In the genomic region with DNA sequence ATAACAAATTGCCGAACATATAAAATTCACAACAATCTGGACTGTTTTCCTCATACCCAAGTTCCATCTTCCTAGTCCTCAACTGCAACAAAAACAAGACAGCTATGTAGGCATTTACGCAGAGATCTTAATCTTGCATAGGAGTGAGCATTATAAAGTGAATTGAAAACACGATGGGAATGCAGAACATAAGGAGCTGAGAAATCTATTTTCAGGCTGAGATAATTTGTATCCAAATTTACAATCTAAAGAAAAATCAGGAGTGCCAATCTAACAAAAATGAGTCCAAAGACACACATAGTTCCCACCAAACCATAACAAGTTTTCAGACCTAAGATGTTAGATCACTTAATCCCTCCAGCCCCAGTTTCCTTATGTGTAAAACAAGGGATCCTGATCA, we compare ENCODE assay signal across 10 cellular contexts. TPM values are rescaled to one million over a fixed set of nuclear protein-coding genes. Genes with fewer than 3 reads are reported as not detected.
A peak's percentile ranks its signal among the peaks of the same experiment; 100 is the strongest.
DNase-seq lines count a peak whose midpoint lies in the region; ATAC-seq and TF ChIP-seq lines count a peak whose summit lies in the region.
"Had no signal": no experiment of that assay in that cellular context is flagged by ENCODE, and none has a peak within 500 bp of the region (broad histone marks: within the 10 kb centered on the region; RNA-seq: fewer than 3 reads in every experiment).

No MANE protein-coding gene starts in this region.

- in situ Hi-C loops in gastrocnemius medialis (cut with MboI; ENCODE audit: low sequenced_read_pairs in 4 of 4), result no loop called here

- TF ChIP-seq RAD21 in SK-N-SH (IDR thresholded peaks at IDR 0.05; ENCODE audit: low read length), result no peak

- no peaks in the 10 kb centered on the region for H3K9me3 ChIP-seq in SK-N-SH
- no peaks in the 10 kb centered on the region for H3K9me3 ChIP-seq in RWPE2 (ENCODE audit: severe bottlenecking)
- no peaks in the 10 kb centered on the region for H3K9me3 ChIP-seq in esophagus squamous epithelium
- no peaks in the 10 kb centered on the region for H3K9me3 ChIP-seq in gastrocnemius medialis

- H3K36me3 ChIP-seq in SK-N-SH (replicated peaks in 1 of 2; ENCODE audit: control insufficient read depth in 1 of 2, insufficient read depth in 2 of 2, low read length in 1 of 2), result peaks cover 0 to 2% of the 10 kb centered on the region in 2 experiments
- H3K36me3 ChIP-seq in RWPE2 (ENCODE audit: low read depth), result peaks cover 50% of the 10 kb centered on the region
- H3K36me3 ChIP-seq in esophagus squamous epithelium, result no peaks in the 10 kb centered on the region
- H3K36me3 ChIP-seq in gastrocnemius medialis, result no peaks in the 10 kb centered on the region

- TF ChIP-seq CTCF in SK-N-SH (IDR thresholded peaks at IDR 0.05) (no peak), RWPE2 (IDR thresholded peaks at IDR 0.05; ENCODE audit: poor library complexity, severe bottlenecking) (no peak), esophagus squamous epithelium (IDR thresholded peaks at IDR 0.05) (no peak), gastrocnemius medialis (IDR thresholded peaks at IDR 0.05 in 4 of 5, conservative IDR thresholded peaks at IDR 0.05 in 1 of 5) (no peak)

- CTCF ChIA-PET in SK-N-SH (lab: Yijun Ruan, JAX), result interaction anchor here (0.6 to 2.8 kb wide), 11 partner anchors 17 to 239 kb away, joined by 3 to 17 read pairs (median 3); a partner anchor contains a TSS

- no peaks in the 10 kb centered on the region; the same call in 1 of the 2 replicates for H4K20me1 ChIP-seq in SK-N-SH (ENCODE audit: insufficient read depth)

- peaks cover 18% of the 10 kb centered on the region in 2 experiments; a peak in 3 of 4 replicates for H3K4me1 ChIP-seq in SK-N-SH (ENCODE audit: control insufficient read depth in 1 of 2, insufficient read depth in 2 of 2, low read depth in 1 of 2, low read length in 1 of 2)
- peaks cover 25% of the 10 kb centered on the region for H3K4me1 ChIP-seq in RWPE2 (ENCODE audit: insufficient read depth, poor library complexity, severe bottlenecking)
- peaks cover 13 to 52% (median 29%) of the 10 kb centered on the region in 3 donors for H3K4me1 ChIP-seq in esophagus squamous epithelium
- H3K4me1 ChIP-seq in gastrocnemius medialis, result peaks cover 44 to 51% of the 10 kb centered on the region in 2 donors

- peaks cover 15% of the 10 kb centered on the region for H3F3A ChIP-seq in SK-N-SH (replicated peaks; ENCODE audit: insufficient read depth)

- no peaks in the 10 kb centered on the region for H3K9me2 ChIP-seq in SK-N-SH

- H3K9ac ChIP-seq in SK-N-SH, result peak overlapping the region; percentile 89; the same call in 1 of the 2 replicates

- POLR2A ChIA-PET in SK-N-SH (lab: Yijun Ruan, JAX), result interaction anchor here (1.1 kb wide), 1 partner anchor 118 kb away, joined by 3 read pairs; no protein-coding TSS in a partner anchor

- peak overlapping the region; percentile 66 to 91 for H3K4me3 ChIP-seq in SK-N-SH (ENCODE audit: low read depth in 2 of 2, low read length in 1 of 2)
- peak overlapping the region; percentile 62 for H3K4me3 ChIP-seq in RWPE2 (ENCODE audit: severe bottlenecking)
- peak overlapping the region in 3 of 4 donors; percentile 69 to 98 (median 81) for H3K4me3 ChIP-seq in esophagus squamous epithelium
- H3K4me3 ChIP-seq in gastrocnemius medialis, result peak overlapping the region in 2 of 4 donors; percentile 74 to 83

- intact Hi-C loops in esophagus squamous epithelium (cut with DNase I), result loop anchor here (10.0 kb wide), 1 partner anchor 69 kb away; no protein-coding TSS in a partner anchor
- intact Hi-C loops in gastrocnemius medialis (cut with DNase I; ENCODE audit: low total_unique reads), result loop anchor here (2.0 to 10.0 kb wide), 3 partner anchors 121 to 1801 kb away; a partner anchor contains a TSS

- H3K27me3 ChIP-seq in SK-N-SH (ENCODE audit: insufficient read depth) (no peaks in the 10 kb centered on the region), RWPE2 (ENCODE audit: insufficient read depth, poor library complexity, severe bottlenecking) (no peaks in the 10 kb centered on the region), esophagus squamous epithelium (no peaks in the 10 kb centered on the region), gastrocnemius medialis (no peaks in the 10 kb centered on the region)

- peak overlapping the region; percentile 47 to 88; a peak in 3 of 4 replicates for H3K27ac ChIP-seq in SK-N-SH (ENCODE audit: low read depth in 2 of 2, low read length in 1 of 2)
- H3K27ac ChIP-seq in RWPE2 (ENCODE audit: poor library complexity, severe bottlenecking), result peak overlapping the region; percentile 87
- H3K27ac ChIP-seq in esophagus squamous epithelium, result peak overlapping the region in 1 of 4 donors; percentile 3
- H3K27ac ChIP-seq in gastrocnemius medialis, result peak overlapping the region; percentile 93 to 100 (median 96)

- H3K79me2 ChIP-seq in SK-N-SH (ENCODE audit: insufficient read depth), result peaks cover 94% of the 10 kb centered on the region

- 60% methylated on average over 3 of the region's 3 CpGs for WGBS in SK-N-SH (ENCODE audit: low lambda C conversion rate)
- WGBS in esophagus squamous epithelium, 2 donors, result 28 to 44% methylated on average over 3 of the region's 3 CpGs

- no peak for ATAC-seq in SK-N-SH treated with all-trans-retinoic acid at 6 μM for 48 hours
- no peak for ATAC-seq in RWPE2 (ENCODE audit: low read depth)
- ATAC-seq in gastrocnemius medialis, result no peak
- ATAC-seq in GM21515 (IDR thresholded peaks at IDR 0.05; ENCODE audit: unreplicated experiment), result no peak
- ATAC-seq in GM19467 (IDR thresholded peaks at IDR 0.05; ENCODE audit: unreplicated experiment), result no peak
- no peak for ATAC-seq in HG03521 (IDR thresholded peaks at IDR 0.05; ENCODE audit: unreplicated experiment)

- H2AFZ ChIP-seq in SK-N-SH (ENCODE audit: low read depth), result no peak overlapping the region

- no peak for TF ChIP-seq POLR2A in esophagus squamous epithelium (IDR thresholded peaks at IDR 0.05)
- TF ChIP-seq POLR2A in gastrocnemius medialis (IDR thresholded peaks at IDR 0.05), result no peak

- peak overlapping the region; percentile 93 for H3K4me2 ChIP-seq in SK-N-SH

- no peak for TF ChIP-seq EP300 in SK-N-SH (IDR thresholded peaks at IDR 0.05; ENCODE audit: borderline replicate concordance in 1 of 2, low read depth in 1 of 2, low read length in 1 of 2)

- DNase-seq in SK-N-SH (no peak), RWPE2 (ENCODE audit: low spot score) (no peak), esophagus squamous epithelium (lab: John Stamatoyannopoulos, UW) (no peak), gastrocnemius medialis (no peak)
- DNase-seq: ACHN; activated CD4-positive, alpha-beta T cell treated with anti-CD3 and anti-CD28 coated beads, Interleukin-2, amount 50 U/mL, for 4 hours had no signal

TF ChIP-seq in SK-N-SH, 30 proteins besides CTCF, POLR2A, EP300 and RAD21 (continues in another document):
- TF ChIP-seq, protein P1, sequence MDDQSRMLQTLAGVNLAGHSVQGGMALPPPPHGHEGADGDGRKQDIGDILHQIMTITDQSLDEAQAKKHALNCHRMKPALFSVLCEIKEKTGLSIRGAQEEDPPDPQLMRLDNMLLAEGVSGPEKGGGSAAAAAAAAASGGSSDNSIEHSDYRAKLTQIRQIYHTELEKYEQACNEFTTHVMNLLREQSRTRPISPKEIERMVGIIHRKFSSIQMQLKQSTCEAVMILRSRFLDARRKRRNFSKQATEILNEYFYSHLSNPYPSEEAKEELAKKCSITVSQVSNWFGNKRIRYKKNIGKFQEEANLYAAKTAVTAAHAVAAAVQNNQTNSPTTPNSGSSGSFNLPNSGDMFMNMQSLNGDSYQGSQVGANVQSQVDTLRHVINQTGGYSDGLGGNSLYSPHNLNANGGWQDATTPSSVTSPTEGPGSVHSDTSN (IDR thresholded peaks at IDR 0.05), result no peak
- TF ChIP-seq, protein P2, sequence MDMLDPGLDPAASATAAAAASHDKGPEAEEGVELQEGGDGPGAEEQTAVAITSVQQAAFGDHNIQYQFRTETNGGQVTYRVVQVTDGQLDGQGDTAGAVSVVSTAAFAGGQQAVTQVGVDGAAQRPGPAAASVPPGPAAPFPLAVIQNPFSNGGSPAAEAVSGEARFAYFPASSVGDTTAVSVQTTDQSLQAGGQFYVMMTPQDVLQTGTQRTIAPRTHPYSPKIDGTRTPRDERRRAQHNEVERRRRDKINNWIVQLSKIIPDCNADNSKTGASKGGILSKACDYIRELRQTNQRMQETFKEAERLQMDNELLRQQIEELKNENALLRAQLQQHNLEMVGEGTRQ (IDR thresholded peaks at IDR 0.05; ENCODE audit: borderline replicate concordance, low read depth, low read length), result no peak
- TF ChIP-seq SMC3 (IDR thresholded peaks at IDR 0.05; ENCODE audit: low read depth, low read length), result no peak
- no peak for TF ChIP-seq FOSL2 (IDR thresholded peaks at IDR 0.05; ENCODE audit: borderline replicate concordance, low read depth)
- TF ChIP-seq TAF1 (IDR thresholded peaks at IDR 0.05; ENCODE audit: borderline replicate concordance, low read depth, low read length), result no peak

TF ChIP-seq in SK-N-SH treated with all-trans-retinoic acid at 6 μM for 48 hours, 23 proteins besides CTCF, POLR2A, EP300 and RAD21 (continues in another document):
- TF ChIP-seq, protein P3, sequence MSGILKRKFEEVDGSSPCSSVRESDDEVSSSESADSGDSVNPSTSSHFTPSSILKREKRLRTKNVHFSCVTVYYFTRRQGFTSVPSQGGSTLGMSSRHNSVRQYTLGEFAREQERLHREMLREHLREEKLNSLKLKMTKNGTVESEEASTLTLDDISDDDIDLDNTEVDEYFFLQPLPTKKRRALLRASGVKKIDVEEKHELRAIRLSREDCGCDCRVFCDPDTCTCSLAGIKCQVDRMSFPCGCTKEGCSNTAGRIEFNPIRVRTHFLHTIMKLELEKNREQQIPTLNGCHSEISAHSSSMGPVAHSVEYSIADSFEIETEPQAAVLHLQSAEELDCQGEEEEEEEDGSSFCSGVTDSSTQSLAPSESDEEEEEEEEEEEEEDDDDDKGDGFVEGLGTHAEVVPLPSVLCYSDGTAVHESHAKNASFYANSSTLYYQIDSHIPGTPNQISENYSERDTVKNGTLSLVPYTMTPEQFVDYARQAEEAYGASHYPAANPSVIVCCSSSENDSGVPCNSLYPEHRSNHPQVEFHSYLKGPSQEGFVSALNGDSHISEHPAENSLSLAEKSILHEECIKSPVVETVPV (CRISPR knock-in tag; IDR thresholded peaks at IDR 0.05), result no peak

RNA-seq across cellular contexts. Expression of a gene that starts 1.9 kb away (rescaled TPM):
- 34.2 and 49.0 TPM in 2 replicates for polyA plus RNA-seq in SK-N-SH (2012; rRNA removed)
- 31.6 and 39.7 TPM in 2 replicates for polyA plus RNA-seq in SK-N-SH (2012; cell fraction: cytosol; rRNA removed)
- 14.7 and 37.7 TPM in 2 replicates for polyA plus RNA-seq in SK-N-SH (2012; cell fraction: nucleus; rRNA removed)
- total RNA-seq in esophagus squamous epithelium, result 10 to 100 TPM; 19.1 to 80.3 (median 57.9) TPM
- 10 to 100 TPM; 26.5 to 41.6 (median 36.2) TPM for total RNA-seq in gastrocnemius medialis
